9 cellular contexts compared by ENCODE assay signal in the genomic region with DNA sequence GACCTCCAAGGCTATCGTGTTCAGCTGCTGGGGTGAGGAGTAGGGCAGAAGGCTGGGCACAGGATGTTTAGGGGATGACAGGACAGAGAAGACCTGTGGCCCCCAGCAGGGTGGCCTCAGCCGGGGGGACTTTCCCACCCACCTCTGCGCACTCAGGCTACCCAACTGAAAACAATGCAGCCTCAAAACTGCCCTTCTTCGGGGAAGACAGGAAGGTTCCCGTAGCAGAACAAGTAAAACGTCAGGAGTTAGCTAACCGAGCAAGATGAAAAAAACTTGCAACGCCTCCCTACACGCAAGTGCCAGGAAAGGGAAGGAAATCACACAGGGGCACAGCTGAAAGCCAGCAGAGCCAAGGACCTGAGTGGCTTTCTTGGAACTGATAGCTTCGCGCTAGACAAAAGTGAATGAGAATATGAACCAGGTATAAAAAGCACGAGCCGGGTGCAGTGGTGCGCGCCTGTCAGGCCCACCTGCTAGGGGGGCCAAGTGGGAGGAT. TPM values are rescaled to one million over a fixed set of nuclear protein-coding genes. Genes with fewer than 3 reads are reported as not detected.
A peak's percentile ranks its signal among the peaks of the same experiment; 100 is the strongest.
DNase-seq lines count a peak whose midpoint lies in the region; ATAC-seq and TF ChIP-seq lines count a peak whose summit lies in the region.
"Had no signal": no experiment of that assay in that cellular context is flagged by ENCODE, and none has a peak within 500 bp of the region (broad histone marks: within the 10 kb centered on the region; RNA-seq: fewer than 3 reads in every experiment).

No MANE protein-coding gene starts in this region.

- POLR2A ChIA-PET in CD8-positive, alpha-beta T cell (lab: Charles Lee) = no interaction called here

- no peak for TF ChIP-seq CTCF in CD8-positive, alpha-beta T cell (IDR thresholded peaks at IDR 0.05)
- TF ChIP-seq CTCF in natural killer cell (IDR thresholded peaks at IDR 0.05) = no peak
- TF ChIP-seq CTCF in smooth muscle cell (IDR thresholded peaks at IDR 0.05; ENCODE audit: borderline replicate concordance, insufficient read depth, poor library complexity, severe bottlenecking) = no peak
- no peak for TF ChIP-seq CTCF in progenitor cell of endocrine pancreas (IDR thresholded peaks at IDR 0.05; ENCODE audit: unreplicated experiment)

- H3K27me3 ChIP-seq in CD8-positive, alpha-beta T cell (ENCODE audit: insufficient read depth, low read length) = no peaks in the 10 kb centered on the region
- no peaks in the 10 kb centered on the region for H3K27me3 ChIP-seq in smooth muscle cell (ENCODE audit: low read depth)

- no peak overlapping the region for H3K9ac ChIP-seq in smooth muscle cell (ENCODE audit: low read depth)

- H4K20me1 ChIP-seq in smooth muscle cell (ENCODE audit: low read depth) = no peaks in the 10 kb centered on the region

- peak; percentile 67 for ATAC-seq in CD8-positive, alpha-beta T cell
- ATAC-seq in HG02759 (IDR thresholded peaks at IDR 0.05; ENCODE audit: unreplicated experiment) (peak; percentile 78), natural killer cell (peak; percentile 74 to 85 (median 81))
- ATAC-seq in activated T-helper 17 cell treated with anti-CD3 and anti-CD28 coated beads, Interleukin-2, amount 50 U/mL, for 72 hours (replicated peaks) = peak; percentile 87

- H3K4me2 ChIP-seq in smooth muscle cell = no peak overlapping the region

- H2AFZ ChIP-seq in smooth muscle cell (ENCODE audit: low read depth) = no peak overlapping the region

- no peaks in the 10 kb centered on the region for H3K27me3 Mint-ChIP-seq in CD8-positive, alpha-beta T cell (ENCODE audit: low read depth)
- H3K27me3 Mint-ChIP-seq in activated T-helper 17 cell treated with anti-CD3 and anti-CD28 coated beads, Interleukin-2, amount 50 U/mL, for 72 hours = no peaks in the 10 kb centered on the region
- H3K27me3 Mint-ChIP-seq in natural killer cell (ENCODE audit: low read depth in 2 of 2) (no peaks in the 10 kb centered on the region), progenitor cell of endocrine pancreas (peaks cover 4% of the 10 kb centered on the region)

- peaks cover 17% of the 10 kb centered on the region for H3K4me1 ChIP-seq in CD8-positive, alpha-beta T cell (ENCODE audit: insufficient read depth, low read length)
- H3K4me1 ChIP-seq in smooth muscle cell (ENCODE audit: low read depth) = no peaks in the 10 kb centered on the region

- no peaks in the 10 kb centered on the region for H3K79me2 ChIP-seq in smooth muscle cell (ENCODE audit: low read depth)

- no peaks in the 10 kb centered on the region for H3F3A ChIP-seq in smooth muscle cell (ENCODE audit: low read depth)

- no peaks in the 10 kb centered on the region for H3K9me3 Mint-ChIP-seq in CD8-positive, alpha-beta T cell
- no peaks in the 10 kb centered on the region for H3K9me3 Mint-ChIP-seq in activated T-helper 17 cell treated with anti-CD3 and anti-CD28 coated beads, Interleukin-2, amount 50 U/mL, for 72 hours
- H3K9me3 Mint-ChIP-seq in natural killer cell = no peaks in the 10 kb centered on the region
- peaks cover 4% of the 10 kb centered on the region for H3K9me3 Mint-ChIP-seq in progenitor cell of endocrine pancreas (ENCODE audit: low read depth)

- no peak overlapping the region for H3K27ac ChIP-seq in CD8-positive, alpha-beta T cell (ENCODE audit: low read depth, low read length)
- H3K27ac ChIP-seq in smooth muscle cell (ENCODE audit: low read depth) = no peak overlapping the region

- 87% methylated on average over 15 of the region's 15 CpGs for WGBS in smooth muscle cell (ENCODE audit: low lambda C conversion rate)

- peak overlapping the region; percentile 55 for H3K27ac Mint-ChIP-seq in CD8-positive, alpha-beta T cell
- H3K27ac Mint-ChIP-seq in activated T-helper 17 cell treated with anti-CD3 and anti-CD28 coated beads, Interleukin-2, amount 50 U/mL, for 72 hours = peak overlapping the region; percentile 100
- H3K27ac Mint-ChIP-seq in natural killer cell (peak overlapping the region; percentile 72 to 88), progenitor cell of endocrine pancreas (no peak overlapping the region)

- H3K4me1 Mint-ChIP-seq in CD8-positive, alpha-beta T cell (ENCODE audit: low read depth) = peaks cover 16% of the 10 kb centered on the region
- peaks cover 28% of the 10 kb centered on the region for H3K4me1 Mint-ChIP-seq in activated T-helper 17 cell treated with anti-CD3 and anti-CD28 coated beads, Interleukin-2, amount 50 U/mL, for 72 hours
- H3K4me1 Mint-ChIP-seq in natural killer cell = peaks cover 27 to 29% of the 10 kb centered on the region in 2 donors
- H3K4me1 Mint-ChIP-seq in progenitor cell of endocrine pancreas (ENCODE audit: low read depth) = no peaks in the 10 kb centered on the region

- H3K4me3 Mint-ChIP-seq in CD8-positive, alpha-beta T cell = peak overlapping the region; percentile 58
- peak overlapping the region; percentile 93 for H3K4me3 Mint-ChIP-seq in activated T-helper 17 cell treated with anti-CD3 and anti-CD28 coated beads, Interleukin-2, amount 50 U/mL, for 72 hours
- H3K4me3 Mint-ChIP-seq in natural killer cell (peak overlapping the region; percentile 81), progenitor cell of endocrine pancreas (ENCODE audit: low read depth) (no peak overlapping the region)

- no peak overlapping the region for H3K4me3 ChIP-seq in CD8-positive, alpha-beta T cell (ENCODE audit: low read depth, low read length)
- no peak overlapping the region for H3K4me3 ChIP-seq in smooth muscle cell

- DNase-seq in CD8-positive, alpha-beta T cell = peak in 2 of 7 experiments; percentile 40 to 42
- DNase-seq in natural killer cell (no peak), DMS114 treated with DMSO at 0.1 percent for 48 hours (lab: John Stamatoyannopoulos, UW; ENCODE audit: unreplicated experiment) (no peak), ureter (ENCODE audit: low spot score) (no peak), smooth muscle cell (lab: John Stamatoyannopoulos, UW; ENCODE audit: unreplicated experiment) (no peak), progenitor cell of endocrine pancreas (ENCODE audit: low spot score, unreplicated experiment) (no peak)

- intact Hi-C loops in CD8-positive, alpha-beta T cell (cut with DNase I, micrococcal nuclease) = no loop called here
- intact Hi-C loops in natural killer cell (cut with micrococcal nuclease) = no loop called here

- no peaks in the 10 kb centered on the region for H3K36me3 ChIP-seq in CD8-positive, alpha-beta T cell (ENCODE audit: insufficient read depth, low read length)
- H3K36me3 ChIP-seq in smooth muscle cell (ENCODE audit: low read depth) = no peaks in the 10 kb centered on the region

- no peaks in the 10 kb centered on the region for H3K36me3 Mint-ChIP-seq in CD8-positive, alpha-beta T cell
- H3K36me3 Mint-ChIP-seq in activated T-helper 17 cell treated with anti-CD3 and anti-CD28 coated beads, Interleukin-2, amount 50 U/mL, for 72 hours (ENCODE audit: low read depth) = peaks cover 15% of the 10 kb centered on the region
- H3K36me3 Mint-ChIP-seq in natural killer cell (no peaks in the 10 kb centered on the region), progenitor cell of endocrine pancreas (ENCODE audit: insufficient read depth) (no peaks in the 10 kb centered on the region)

- CTCF ChIA-PET in CD8-positive, alpha-beta T cell (lab: Charles Lee) = interaction anchor here (1.2 to 1.4 kb wide), 2 partner anchors 12 to 56 kb away, joined by 3 to 5 read pairs; no protein-coding TSS in a partner anchor

- no peaks in the 10 kb centered on the region for H3K9me3 ChIP-seq in CD8-positive, alpha-beta T cell (ENCODE audit: low read length)
- no peaks in the 10 kb centered on the region for H3K9me3 ChIP-seq in smooth muscle cell (replicated peaks; ENCODE audit: low read depth)

RNA-seq across cellular contexts. Expression of a gene that starts 38.4 kb away (rescaled TPM):
- 100 to 1,000 TPM; 130 to 147 TPM for total RNA-seq in CD8-positive, alpha-beta T cell
- 100 to 1,000 TPM; 605 to 771 TPM for total RNA-seq in activated T-helper 17 cell treated with anti-CD3 and anti-CD28 coated beads, Interleukin-2, amount 50 U/mL, for 72 hours
- total RNA-seq in natural killer cell (100 to 1,000 TPM; 110 to 178 (median 172) TPM), ureter (41.3 TPM), smooth muscle cell (52.5 and 66.0 TPM in 2 replicates), progenitor cell of endocrine pancreas (64.1 and 64.8 TPM in 2 replicates)
- polyA plus RNA-seq in smooth muscle cell = 113 and 121 TPM in 2 replicates

RNA-seq across cellular contexts. Expression of a gene that starts 54.3 kb away (rescaled TPM):
- total RNA-seq in CD8-positive, alpha-beta T cell = 1 to 10 TPM; 4.9 to 6.8 TPM
- 100 to 1,000 TPM in 1 of 2 donors, 10 to 100 TPM in 1; 98.5 to 122 TPM for total RNA-seq in activated T-helper 17 cell treated with anti-CD3 and anti-CD28 coated beads, Interleukin-2, amount 50 U/mL, for 72 hours
- total RNA-seq in natural killer cell (10 to 100 TPM; 35.8 to 70.3 (median 52.5) TPM), ureter (36.2 TPM), smooth muscle cell (4.9 and 6.3 TPM in 2 replicates), progenitor cell of endocrine pancreas (13.8 and 16.2 TPM in 2 replicates)
- 6.2 and 8.2 TPM in 2 replicates for polyA plus RNA-seq in smooth muscle cell
- total RNA-seq: M059J had no signal
